ENCODE assay signal across 7 cellular contexts in the genomic region with DNA sequence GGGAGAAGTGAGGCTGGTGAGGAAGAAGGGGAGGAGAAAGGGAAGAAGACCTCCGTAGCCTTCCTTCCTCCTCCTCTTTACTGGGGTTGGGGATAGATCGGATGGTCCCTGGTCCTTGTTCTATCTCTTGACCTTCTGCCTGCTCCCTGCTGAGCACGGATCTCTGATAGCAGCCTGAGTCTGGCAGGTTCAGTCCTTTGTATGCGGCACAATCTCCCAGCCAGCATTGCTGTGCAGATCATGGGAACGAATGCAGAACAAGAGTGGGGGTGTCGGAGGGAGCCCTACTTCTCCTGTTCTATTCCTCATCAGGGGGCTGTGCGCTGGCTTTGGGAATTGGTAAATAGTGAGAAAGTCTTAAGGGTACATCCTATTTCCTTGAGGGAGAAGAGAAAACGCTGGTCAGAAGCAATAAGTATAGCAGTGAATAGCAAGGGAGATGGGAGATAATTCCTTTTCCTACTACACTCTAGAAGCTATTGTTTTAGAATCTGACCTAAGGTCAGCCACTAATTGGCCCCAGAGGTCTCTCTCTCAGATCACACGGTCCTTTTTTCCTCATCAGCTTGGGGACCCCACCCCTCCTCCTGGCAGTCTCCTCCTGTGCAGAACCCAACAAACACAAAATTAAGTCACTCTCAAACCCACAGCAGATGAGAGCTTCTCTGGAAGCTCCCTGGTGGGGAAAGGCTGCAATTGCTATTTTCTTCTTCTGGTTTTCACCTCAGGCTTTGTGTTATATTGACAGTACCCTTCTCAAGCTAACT. TPM values are rescaled to one million over a fixed set of nuclear protein-coding genes. Genes with fewer than 3 reads are reported as not detected.
DNase-seq lines count a peak whose midpoint lies in the region; ATAC-seq and TF ChIP-seq lines count a peak whose summit lies in the region.

No MANE protein-coding gene starts in this region.

- POLR2A ChIA-PET in CD8-positive, alpha-beta T cell (lab: Charles Lee) = no interaction called here

- no peaks in the 10 kb centered on the region for H3K9me3 Mint-ChIP-seq in stimulated activated memory B cell treated with anti-CD40 and anti-IgM and Interleukin-4, amounts not matched to agents 10 μg/mL and 1 μg/mL and 100 μg/mL, for 72 hours
- peaks cover 0 to 2% (median 0%) of the 10 kb centered on the region in 6 donors for H3K9me3 Mint-ChIP-seq in immature natural killer cell
- H3K9me3 Mint-ChIP-seq in CD8-positive, alpha-beta T cell = no peaks in the 10 kb centered on the region

- no peak overlapping the region for H3K4me3 ChIP-seq in fibroblast of the aortic adventitia (ENCODE audit: low read depth, low read length)
- H3K4me3 ChIP-seq in CD8-positive, alpha-beta T cell (ENCODE audit: low read depth, low read length) = no peak overlapping the region

- no peaks in the 10 kb centered on the region for H3K4me1 Mint-ChIP-seq in stimulated activated memory B cell treated with anti-CD40 and anti-IgM and Interleukin-4, amounts not matched to agents 10 μg/mL and 1 μg/mL and 100 μg/mL, for 72 hours
- H3K4me1 Mint-ChIP-seq in immature natural killer cell = no peaks in the 10 kb centered on the region
- H3K4me1 Mint-ChIP-seq in CD8-positive, alpha-beta T cell (ENCODE audit: low read depth) = no peaks in the 10 kb centered on the region

- H3K4me3 Mint-ChIP-seq in stimulated activated memory B cell treated with anti-CD40 and anti-IgM and Interleukin-4, amounts not matched to agents 10 μg/mL and 1 μg/mL and 100 μg/mL, for 72 hours = no peak overlapping the region
- no peak overlapping the region for H3K4me3 Mint-ChIP-seq in immature natural killer cell
- no peak overlapping the region for H3K4me3 Mint-ChIP-seq in CD8-positive, alpha-beta T cell

- DNase-seq in NCI-H748 treated with DMSO at 0.1 percent for 48 hours (lab: John Stamatoyannopoulos, UW) = peak; percentile 35
- DNase-seq in fibroblast of the aortic adventitia (ENCODE audit: low read depth) = peak; percentile 62
- no peak for DNase-seq in immature natural killer cell
- DNase-seq in CD8-positive, alpha-beta T cell = no peak
- no peak for DNase-seq in hippocampal formation (lab: John Stamatoyannopoulos, UW)

- H3K27ac ChIP-seq in CD8-positive, alpha-beta T cell (ENCODE audit: low read depth, low read length) = no peak overlapping the region

- no peaks in the 10 kb centered on the region for H3K9me3 ChIP-seq in CD8-positive, alpha-beta T cell (ENCODE audit: low read length)

- CTCF ChIA-PET in CD8-positive, alpha-beta T cell (lab: Charles Lee) = no interaction called here

- no peaks in the 10 kb centered on the region for H3K36me3 ChIP-seq in CD8-positive, alpha-beta T cell (ENCODE audit: insufficient read depth, low read length)

- intact Hi-C loops in CD8-positive, alpha-beta T cell (cut with DNase I, micrococcal nuclease) = no loop called here

- H3K4me1 ChIP-seq in CD8-positive, alpha-beta T cell (ENCODE audit: insufficient read depth, low read length) = no peaks in the 10 kb centered on the region

- ATAC-seq in GM18873 (IDR thresholded peaks at IDR 0.05; ENCODE audit: low FRiP score, unreplicated experiment) = peak; percentile 56
- peak; percentile 27 for ATAC-seq in stimulated activated memory B cell treated with anti-CD40 and anti-IgM and Interleukin-4, amounts not matched to agents 10 μg/mL and 1 μg/mL and 100 μg/mL, for 72 hours
- ATAC-seq in CD8-positive, alpha-beta T cell = no peak

- no peaks in the 10 kb centered on the region for H3K27me3 ChIP-seq in CD8-positive, alpha-beta T cell (ENCODE audit: insufficient read depth, low read length)

- H3K27ac Mint-ChIP-seq in stimulated activated memory B cell treated with anti-CD40 and anti-IgM and Interleukin-4, amounts not matched to agents 10 μg/mL and 1 μg/mL and 100 μg/mL, for 72 hours = no peak overlapping the region
- H3K27ac Mint-ChIP-seq in immature natural killer cell = no peak overlapping the region
- H3K27ac Mint-ChIP-seq in CD8-positive, alpha-beta T cell = no peak overlapping the region

- H3K27me3 Mint-ChIP-seq in stimulated activated memory B cell treated with anti-CD40 and anti-IgM and Interleukin-4, amounts not matched to agents 10 μg/mL and 1 μg/mL and 100 μg/mL, for 72 hours = peaks cover 8% of the 10 kb centered on the region
- peaks cover 0 to 6% (median 3%) of the 10 kb centered on the region in 3 donors for H3K27me3 Mint-ChIP-seq in immature natural killer cell (ENCODE audit: low read depth in 3 of 3)
- H3K27me3 Mint-ChIP-seq in CD8-positive, alpha-beta T cell (ENCODE audit: low read depth) = peaks cover 3% of the 10 kb centered on the region

- no peaks in the 10 kb centered on the region for H3K36me3 Mint-ChIP-seq in stimulated activated memory B cell treated with anti-CD40 and anti-IgM and Interleukin-4, amounts not matched to agents 10 μg/mL and 1 μg/mL and 100 μg/mL, for 72 hours
- no peaks in the 10 kb centered on the region for H3K36me3 Mint-ChIP-seq in immature natural killer cell
- no peaks in the 10 kb centered on the region for H3K36me3 Mint-ChIP-seq in CD8-positive, alpha-beta T cell

- peak; percentile 77 for TF ChIP-seq CTCF in fibroblast of the aortic adventitia (IDR thresholded peaks at IDR 0.05; ENCODE audit: insufficient read depth, low read length)
- TF ChIP-seq CTCF in CD8-positive, alpha-beta T cell (IDR thresholded peaks at IDR 0.05) = no peak

RNA-seq across cellular contexts. Expression of gene KL, which starts 41.0 kb away (rescaled TPM):
- 0.81 TPM in 1 of 2 replicates, not detected in the other for total RNA-seq in fibroblast of the aortic adventitia (ENCODE audit: low replicate concordance)
- polyA plus RNA-seq in immature natural killer cell = 1 to 10 TPM in 1 of 3 donors, not detected in 2; 1.8 TPM
- total RNA-seq in CD8-positive, alpha-beta T cell = not detected

Comparison
In these comparisons a context has a peak if more than half of its experiments do, and no peak if none do; other contexts are left out.
1. DNase-seq: peak in NCI-H748 treated with DMSO at 0.1 percent for 48 hours (single experiment) and fibroblast of the aortic adventitia (single experiment); none in immature natural killer cell (0 of 3), CD8-positive, alpha-beta T cell (0 of 7) and hippocampal formation (0 of 2).